Comparison of ENCODE assay signal across 1 cellular context in genomic region chr9:37027582-37028424, GRCh38.
TF ChIP-seq lines count a peak whose summit lies in the region.

No MANE protein-coding gene starts in this region.

TF ChIP-seq in K562, 482 proteins besides CTCF, POLR2A, EP300 and RAD21 (continued from another document):
- no peak for TF ChIP-seq ZNF655 (CRISPR knock-in tag; IDR thresholded peaks at IDR 0.05)
- TF ChIP-seq TOE1 (IDR thresholded peaks at IDR 0.05; ENCODE audit: borderline replicate concordance) = no peak
- 0 out of 2 replicates have a peak, but pooled peaks have one; percentile 81 for TF ChIP-seq TOE1 (CRISPR knock-in tag; IDR thresholded peaks at IDR 0.05; ENCODE audit: borderline replicate concordance, low read depth)
- TF ChIP-seq SRF (CRISPR knock-in tag; IDR thresholded peaks at IDR 0.05) = peak in 1 of 2 experiments; percentile 51; a peak in 1 of 4 replicates
- peak; percentile 60; the same call in 1 of the 2 replicates for TF ChIP-seq CTBP1 (IDR thresholded peaks at IDR 0.05; ENCODE audit: borderline replicate concordance)
- peak; percentile 74; the same call in 1 of the 2 replicates for TF ChIP-seq TGIF2 (CRISPR knock-in tag; IDR thresholded peaks at IDR 0.05)
- TF ChIP-seq ETV5 (CRISPR knock-in tag; IDR thresholded peaks at IDR 0.05; ENCODE audit: low read depth) = peak; percentile 42; the same call in 1 of the 2 replicates
- TF ChIP-seq NONO (IDR thresholded peaks at IDR 0.05; ENCODE audit: low read depth in 2 of 2, low read length in 1 of 2) = no peak
- TF ChIP-seq, protein P1, sequence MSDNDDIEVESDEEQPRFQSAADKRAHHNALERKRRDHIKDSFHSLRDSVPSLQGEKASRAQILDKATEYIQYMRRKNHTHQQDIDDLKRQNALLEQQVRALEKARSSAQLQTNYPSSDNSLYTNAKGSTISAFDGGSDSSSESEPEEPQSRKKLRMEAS (CRISPR knock-in tag; IDR thresholded peaks at IDR 0.05) = peak; percentile 90
- TF ChIP-seq FIP1L1 (IDR thresholded peaks at IDR 0.05; ENCODE audit: low read depth, low read length, poor library complexity, severe bottlenecking) = peak; percentile 73
- TF ChIP-seq ZNF12 (CRISPR knock-in tag; IDR thresholded peaks at IDR 0.05) = no peak
- TF ChIP-seq ZBTB1 (CRISPR knock-in tag; IDR thresholded peaks at IDR 0.05; ENCODE audit: borderline replicate concordance, low read depth) = 0 out of 2 replicates have a peak, but pooled peaks have one; percentile 46
- no peak for TF ChIP-seq SIX5 (IDR thresholded peaks at IDR 0.05; ENCODE audit: borderline replicate concordance in 1 of 2, insufficient read depth in 1 of 2, low read depth in 1 of 2, low read length in 2 of 2)
- peak in 1 of 2 experiments; percentile 1; a peak in 1 of 4 replicates for TF ChIP-seq HDAC1 (IDR thresholded peaks at IDR 0.05)
